In the genomic region with DNA sequence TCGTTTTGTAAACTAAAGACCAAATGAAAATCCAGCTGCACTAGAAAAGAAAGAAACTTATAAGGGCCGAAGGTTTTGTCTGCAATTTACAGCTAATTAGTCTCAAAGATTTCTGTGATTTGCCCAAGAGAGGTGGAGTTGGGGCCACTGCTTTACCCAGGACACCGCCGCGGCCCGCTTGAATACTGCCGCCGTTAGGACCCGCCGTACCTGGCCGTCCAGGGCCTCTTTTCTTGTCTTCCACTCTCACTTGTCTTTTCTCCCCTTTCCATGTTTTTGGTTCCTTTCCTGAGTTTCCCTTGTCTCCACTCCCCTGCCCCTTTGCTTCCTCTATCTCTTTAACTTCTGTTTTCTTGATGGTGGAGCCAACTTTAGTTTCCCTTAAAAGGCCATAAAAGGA, we compare ENCODE assay signal across 8 cellular contexts. TPM values are rescaled to one million over a fixed set of nuclear protein-coding genes. Genes with fewer than 3 reads are reported as not detected.
A peak's percentile ranks its signal among the peaks of the same experiment; 100 is the strongest.
DNase-seq lines count a peak whose midpoint lies in the region; ATAC-seq and TF ChIP-seq lines count a peak whose summit lies in the region.

No MANE protein-coding gene starts in this region.

- peak overlapping the region; percentile 97 for H3K4me3 ChIP-seq in SK-N-MC
- H3K4me3 ChIP-seq in endocrine pancreas (ENCODE audit: control insufficient read depth, insufficient read depth, low read length), result peak overlapping the region; percentile 85
- H3K4me3 ChIP-seq in upper lobe of right lung, result peak overlapping the region; percentile 75

- DNase-seq in ACHN (peak; percentile 37), SK-N-MC (ENCODE audit: low read depth, low spot score) (no peak), mesothelial cell of epicardium (ENCODE audit: low spot score in 2 of 2, unreplicated experiment in 2 of 2) (no peak), upper lobe of right lung (peak; percentile 70)

- H3K9ac ChIP-seq in SK-N-MC (ENCODE audit: insufficient read length), result peak overlapping the region; percentile 97
- H3K9ac ChIP-seq in endocrine pancreas (ENCODE audit: control insufficient read depth, insufficient read depth, low read length), result peak overlapping the region; percentile 44

- H3K27me3 Mint-ChIP-seq in mesothelial cell of epicardium (ENCODE audit: low read depth), result no peaks in the 10 kb centered on the region

- intact Hi-C loops in upper lobe of right lung (cut with DNase I), result no loop called here

- H3K27ac Mint-ChIP-seq in mesothelial cell of epicardium, result peak overlapping the region; percentile 99

- no peaks in the 10 kb centered on the region for H3K9me3 ChIP-seq in SK-N-MC (ENCODE audit: low read depth, low read length)
- H3K9me3 ChIP-seq in endocrine pancreas (ENCODE audit: control insufficient read depth, low read length), result no peaks in the 10 kb centered on the region
- no peaks in the 10 kb centered on the region for H3K9me3 ChIP-seq in upper lobe of right lung

- in situ Hi-C loops in ACHN (cut with HindIII; ENCODE audit: low pct_ligation_motif_present, low pct_unique_long_range_greater_than_20kb, low sequenced_read_pairs), result no loop called here

- H3K4me1 ChIP-seq in endocrine pancreas (ENCODE audit: control insufficient read depth, insufficient read depth, low read length) (no peaks in the 10 kb centered on the region), upper lobe of right lung (peaks cover 20% of the 10 kb centered on the region)

- TF ChIP-seq CTCF in mesothelial cell of epicardium (IDR thresholded peaks at IDR 0.05; ENCODE audit: unreplicated experiment), result no peak
- no peak for TF ChIP-seq CTCF in upper lobe of right lung (IDR thresholded peaks at IDR 0.05)

- H3K4me3 Mint-ChIP-seq in mesothelial cell of epicardium, result peak overlapping the region; percentile 77

- H3K4me1 Mint-ChIP-seq in mesothelial cell of epicardium, result peaks cover 26% of the 10 kb centered on the region

- ATAC-seq in GM18868 (IDR thresholded peaks at IDR 0.05; ENCODE audit: unreplicated experiment) (peak; percentile 11), upper lobe of right lung (peak; percentile 8), HG02763 (IDR thresholded peaks at IDR 0.05; ENCODE audit: unreplicated experiment) (no peak), HG03469 (IDR thresholded peaks at IDR 0.05; ENCODE audit: unreplicated experiment) (no peak)

- peak overlapping the region; percentile 96 for H3K27ac ChIP-seq in SK-N-MC
- H3K27ac ChIP-seq in upper lobe of right lung, result peak overlapping the region; percentile 96

- peaks cover 11% of the 10 kb centered on the region for H3K9me3 Mint-ChIP-seq in mesothelial cell of epicardium

- H3K27me3 ChIP-seq in endocrine pancreas (ENCODE audit: control insufficient read depth, insufficient read depth, low read length), result no peaks in the 10 kb centered on the region
- no peaks in the 10 kb centered on the region for H3K27me3 ChIP-seq in upper lobe of right lung

- H3K36me3 ChIP-seq in SK-N-MC (ENCODE audit: insufficient read depth, low read length), result no peaks in the 10 kb centered on the region
- no peaks in the 10 kb centered on the region for H3K36me3 ChIP-seq in endocrine pancreas (ENCODE audit: control insufficient read depth, insufficient read depth, low read length)
- H3K36me3 ChIP-seq in upper lobe of right lung, result no peaks in the 10 kb centered on the region

- H3K36me3 Mint-ChIP-seq in mesothelial cell of epicardium, result peaks cover 23% of the 10 kb centered on the region

RNA-seq across cellular contexts. Expression of a gene that starts 15.7 kb away (rescaled TPM):
- total RNA-seq in mesothelial cell of epicardium (248 to 276 TPM (median 261 TPM) in 3 replicates), upper lobe of right lung (140 TPM)

Comparison
In these comparisons a context has a peak if more than half of its experiments do, and no peak if none do; other contexts are left out.
1. DNase-seq: peak in ACHN (single experiment) and upper lobe of right lung (single experiment); none in SK-N-MC (single experiment) and mesothelial cell of epicardium (0 of 2).
2. ATAC-seq: peak in GM18868 (single experiment) and upper lobe of right lung (single experiment); none in HG02763 (single experiment) and HG03469 (single experiment).
3. Peak in every context shown above with its lines, with median percentiles within 50 percentile points of each other: H3K4me3 ChIP-seq.